ENCODE assay signal across 1 cellular context in genomic region chr5:53406630-53407316, GRCh38.
TF ChIP-seq lines count a peak whose summit lies in the region.

No MANE protein-coding gene starts in this region.

TF ChIP-seq in HCT116, 20 proteins besides CTCF, POLR2A, EP300 and RAD21 (continued from another document):
- TF ChIP-seq REST (IDR thresholded peaks at IDR 0.05; ENCODE audit: low read depth), result no peak
- no peak for TF ChIP-seq TCF7L2 (IDR thresholded peaks at IDR 0.05; ENCODE audit: borderline replicate concordance, extremely low read depth, insufficient read depth, insufficient read length)
- TF ChIP-seq POLR2AphosphoS5 (IDR thresholded peaks at IDR 0.05; ENCODE audit: low read depth, low read length), result no peak
- no peak for TF ChIP-seq EZH2phosphoT487 (IDR thresholded peaks at IDR 0.05; ENCODE audit: borderline replicate concordance)
- no peak for TF ChIP-seq ZBTB33 (IDR thresholded peaks at IDR 0.05; ENCODE audit: extremely low read depth, insufficient replicate concordance, low read length)
- peak; percentile 66 for TF ChIP-seq FOSL1 (IDR thresholded peaks at IDR 0.05; ENCODE audit: low read depth)
- no peak for TF ChIP-seq CEBPB (IDR thresholded peaks at IDR 0.05; ENCODE audit: low read depth)
- TF ChIP-seq EGR1 (IDR thresholded peaks at IDR 0.05; ENCODE audit: low read depth), result no peak
TF ChIP-seq in HCT116: peak in this region for 4.
